ENCODE assay signal across 8 cellular contexts in genomic region chr17:7313890-7314718, GRCh38. TPM values are rescaled to one million over a fixed set of nuclear protein-coding genes. Genes with fewer than 3 reads are reported as not detected.
DNase-seq lines count a peak whose midpoint lies in the region; ATAC-seq, FAIRE-seq and TF ChIP-seq lines count a peak whose summit lies in the region.

No MANE protein-coding gene starts in this region.

- no peak for ATAC-seq in RWPE2 (ENCODE audit: low read depth)
- no peak for ATAC-seq in GM18519 (IDR thresholded peaks at IDR 0.05; ENCODE audit: low FRiP score, unreplicated experiment)
- ATAC-seq in GM21717 (IDR thresholded peaks at IDR 0.05; ENCODE audit: unreplicated experiment) = no peak

- no peaks in the 10 kb centered on the region for H3K27me3 ChIP-seq in RWPE2 (ENCODE audit: insufficient read depth, poor library complexity, severe bottlenecking)
- no peaks in the 10 kb centered on the region for H3K27me3 ChIP-seq in esophagus squamous epithelium

- 39 to 40% methylated on average over 9 of the region's 9 CpGs for WGBS in esophagus squamous epithelium, 2 donors

- H3K9me3 ChIP-seq in RWPE2 (ENCODE audit: severe bottlenecking) (no peaks in the 10 kb centered on the region), esophagus squamous epithelium (no peaks in the 10 kb centered on the region)

- H3K4me3 ChIP-seq in RWPE2 (ENCODE audit: severe bottlenecking) (peak overlapping the region; percentile 97), esophagus squamous epithelium (peak overlapping the region; percentile 85 to 94 (median 90)), retinal pigment epithelial cell (ENCODE audit: low read length) (peak overlapping the region; percentile 77)

- H3K36me3 ChIP-seq in RWPE2 (ENCODE audit: low read depth) (peaks cover 78% of the 10 kb centered on the region), esophagus squamous epithelium (peaks cover 39 to 78% (median 59%) of the 10 kb centered on the region in 3 donors)

- peak; percentile 17 for FAIRE-seq in GM12892 (lab: Jason Lieb, UNC)

- TF ChIP-seq CTCF in RWPE2 (IDR thresholded peaks at IDR 0.05; ENCODE audit: poor library complexity, severe bottlenecking) = no peak
- no peak for TF ChIP-seq CTCF in esophagus squamous epithelium (IDR thresholded peaks at IDR 0.05)
- TF ChIP-seq CTCF in retinal pigment epithelial cell (conservative IDR thresholded peaks at IDR 0.05; ENCODE audit: low read depth, low read length) = no peak

- DNase-seq in GM12892 (ENCODE audit: insufficient read length) = peak; percentile 6
- DNase-seq in RWPE2 (ENCODE audit: low spot score) = no peak
- no peak for DNase-seq in esophagus squamous epithelium (lab: John Stamatoyannopoulos, UW)
- no peak for DNase-seq in retinal pigment epithelial cell (ENCODE audit: low read depth)
- DNase-seq in NCI-H446 (lab: John Stamatoyannopoulos, UW) = no peak
- no peak for DNase-seq in NCI-H526 treated with DMSO at 0.1 percent for 48 hours (lab: John Stamatoyannopoulos, UW)

- peak; percentile 65 for TF ChIP-seq POLR2A in GM12892 (IDR thresholded peaks at IDR 0.05; ENCODE audit: low read depth, low read length)
- TF ChIP-seq POLR2A in esophagus squamous epithelium (IDR thresholded peaks at IDR 0.05) = no peak

- H3K27ac ChIP-seq in RWPE2 (ENCODE audit: poor library complexity, severe bottlenecking) (peak overlapping the region; percentile 78), esophagus squamous epithelium (peak overlapping the region; percentile 92 to 99 (median 96))

- H3K4me1 ChIP-seq in RWPE2 (ENCODE audit: insufficient read depth, poor library complexity, severe bottlenecking) (peaks cover 9% of the 10 kb centered on the region), esophagus squamous epithelium (peaks cover 33 to 74% (median 46%) of the 10 kb centered on the region in 3 donors)

- intact Hi-C loops in esophagus squamous epithelium (cut with DNase I) = no loop called here

RNA-seq across cellular contexts. Expression of gene GPS2, which starts 1.1 kb away (rescaled TPM):
- polyA plus RNA-seq in GM12892 (2012; ENCODE audit: missing spikeins) = 32.7 TPM
- total RNA-seq in esophagus squamous epithelium = 10 to 100 TPM; 40.9 to 80.7 (median 70.5) TPM

RNA-seq across cellular contexts. Expression of gene EIF5A, which starts 6.7 kb away (rescaled TPM):
- polyA plus RNA-seq in GM12892 (2012; ENCODE audit: missing spikeins) = 765 TPM
- 100 to 1,000 TPM; 324 to 543 (median 394) TPM for total RNA-seq in esophagus squamous epithelium

RNA-seq across cellular contexts. Expression of gene NEURL4, which starts 15.0 kb away (rescaled TPM):
- polyA plus RNA-seq in GM12892 (2012; ENCODE audit: missing spikeins) = 15.9 TPM
- total RNA-seq in esophagus squamous epithelium = 10 to 100 TPM in 3 of 4 donors, 1 to 10 TPM in 1; 9.7 to 18.7 (median 14.4) TPM

RNA-seq across cellular contexts. Expression of gene YBX2, which starts 19.7 kb away (rescaled TPM):
- polyA plus RNA-seq in GM12892 (2012; ENCODE audit: missing spikeins) = not detected
- 1 to 10 TPM in 3 of 4 donors, under 1 TPM in 1; 0.44 to 3.8 (median 2.3) TPM for total RNA-seq in esophagus squamous epithelium

RNA-seq across cellular contexts. Expression of gene ACAP1, which starts 22.2 kb away (rescaled TPM):
- 73.0 TPM for polyA plus RNA-seq in GM12892 (2012; ENCODE audit: missing spikeins)
- total RNA-seq in esophagus squamous epithelium = 1 to 10 TPM; 3.2 to 5.5 (median 3.8) TPM
